3 cellular contexts compared by ENCODE assay signal in the genomic region with DNA sequence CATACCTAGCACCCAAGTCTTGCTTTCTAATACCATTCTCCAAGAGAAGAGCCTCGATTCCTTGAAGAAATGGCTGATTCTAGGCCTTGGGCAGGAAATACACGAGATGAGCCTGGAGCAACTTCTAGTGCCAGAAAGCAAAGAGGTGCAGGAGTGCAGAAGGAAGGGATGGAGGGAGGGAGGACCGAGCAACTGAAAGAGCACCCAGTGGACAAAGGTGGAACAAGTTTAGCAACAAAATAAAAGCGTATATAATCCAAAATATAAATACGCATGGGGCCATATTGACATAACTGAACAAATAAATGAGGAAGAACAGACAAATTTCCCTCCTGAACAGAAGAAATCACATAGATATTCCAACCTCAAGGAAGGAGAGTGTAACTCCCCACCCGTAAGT.
TF ChIP-seq lines count a peak whose summit lies in the region.

No MANE protein-coding gene starts in this region.

TF ChIP-seq in A549, 52 proteins besides CTCF, POLR2A, EP300 and RAD21 (continues in another document):
- TF ChIP-seq, protein P1, sequence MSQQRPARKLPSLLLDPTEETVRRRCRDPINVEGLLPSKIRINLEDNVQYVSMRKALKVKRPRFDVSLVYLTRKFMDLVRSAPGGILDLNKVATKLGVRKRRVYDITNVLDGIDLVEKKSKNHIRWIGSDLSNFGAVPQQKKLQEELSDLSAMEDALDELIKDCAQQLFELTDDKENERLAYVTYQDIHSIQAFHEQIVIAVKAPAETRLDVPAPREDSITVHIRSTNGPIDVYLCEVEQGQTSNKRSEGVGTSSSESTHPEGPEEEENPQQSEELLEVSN (IDR thresholded peaks at IDR 0.05; ENCODE audit: borderline replicate concordance, low read depth), result no peak
- no peak for TF ChIP-seq CBX2 (IDR thresholded peaks at IDR 0.05; ENCODE audit: borderline replicate concordance, low read depth)
- TF ChIP-seq FOSL2 (IDR thresholded peaks at IDR 0.05), result no peak
- TF ChIP-seq FOSL2 (CRISPR knock-in tag; IDR thresholded peaks at IDR 0.05), result no peak
- TF ChIP-seq CHD2 (IDR thresholded peaks at IDR 0.05; ENCODE audit: low read length, partially characterized antibody), result no peak
- no peak for TF ChIP-seq POLR2AphosphoS2 (conservative IDR thresholded peaks at IDR 0.05; ENCODE audit: low read length)
- TF ChIP-seq, protein P2, sequence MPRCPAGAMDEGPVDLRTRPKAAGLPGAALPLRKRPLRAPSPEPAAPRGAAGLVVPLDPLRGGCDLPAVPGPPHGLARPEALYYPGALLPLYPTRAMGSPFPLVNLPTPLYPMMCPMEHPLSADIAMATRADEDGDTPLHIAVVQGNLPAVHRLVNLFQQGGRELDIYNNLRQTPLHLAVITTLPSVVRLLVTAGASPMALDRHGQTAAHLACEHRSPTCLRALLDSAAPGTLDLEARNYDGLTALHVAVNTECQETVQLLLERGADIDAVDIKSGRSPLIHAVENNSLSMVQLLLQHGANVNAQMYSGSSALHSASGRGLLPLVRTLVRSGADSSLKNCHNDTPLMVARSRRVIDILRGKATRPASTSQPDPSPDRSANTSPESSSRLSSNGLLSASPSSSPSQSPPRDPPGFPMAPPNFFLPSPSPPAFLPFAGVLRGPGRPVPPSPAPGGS (IDR thresholded peaks at IDR 0.05), result no peak
- TF ChIP-seq, protein P3, sequence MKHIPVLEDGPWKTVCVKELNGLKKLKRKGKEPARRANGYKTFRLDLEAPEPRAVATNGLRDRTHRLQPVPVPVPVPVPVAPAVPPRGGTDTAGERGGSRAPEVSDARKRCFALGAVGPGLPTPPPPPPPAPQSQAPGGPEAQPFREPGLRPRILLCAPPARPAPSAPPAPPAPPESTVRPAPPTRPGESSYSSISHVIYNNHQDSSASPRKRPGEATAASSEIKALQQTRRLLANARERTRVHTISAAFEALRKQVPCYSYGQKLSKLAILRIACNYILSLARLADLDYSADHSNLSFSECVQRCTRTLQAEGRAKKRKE (CRISPR knock-in tag; IDR thresholded peaks at IDR 0.05; ENCODE audit: low read depth), result no peak
- TF ChIP-seq CBX8 (IDR thresholded peaks at IDR 0.05), result no peak
- TF ChIP-seq, protein P4, sequence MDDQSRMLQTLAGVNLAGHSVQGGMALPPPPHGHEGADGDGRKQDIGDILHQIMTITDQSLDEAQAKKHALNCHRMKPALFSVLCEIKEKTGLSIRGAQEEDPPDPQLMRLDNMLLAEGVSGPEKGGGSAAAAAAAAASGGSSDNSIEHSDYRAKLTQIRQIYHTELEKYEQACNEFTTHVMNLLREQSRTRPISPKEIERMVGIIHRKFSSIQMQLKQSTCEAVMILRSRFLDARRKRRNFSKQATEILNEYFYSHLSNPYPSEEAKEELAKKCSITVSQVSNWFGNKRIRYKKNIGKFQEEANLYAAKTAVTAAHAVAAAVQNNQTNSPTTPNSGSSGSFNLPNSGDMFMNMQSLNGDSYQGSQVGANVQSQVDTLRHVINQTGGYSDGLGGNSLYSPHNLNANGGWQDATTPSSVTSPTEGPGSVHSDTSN (IDR thresholded peaks at IDR 0.05), result no peak
- TF ChIP-seq NFE2L2 (conservative IDR thresholded peaks at IDR 0.05; ENCODE audit: low read length), result no peak
- no peak for TF ChIP-seq TP53 (CRISPR knock-in tag; IDR thresholded peaks at IDR 0.05)

TF ChIP-seq in HCT116, 20 proteins besides CTCF, POLR2A, EP300 and RAD21 (continued from another document):
- TF ChIP-seq, protein P5, sequence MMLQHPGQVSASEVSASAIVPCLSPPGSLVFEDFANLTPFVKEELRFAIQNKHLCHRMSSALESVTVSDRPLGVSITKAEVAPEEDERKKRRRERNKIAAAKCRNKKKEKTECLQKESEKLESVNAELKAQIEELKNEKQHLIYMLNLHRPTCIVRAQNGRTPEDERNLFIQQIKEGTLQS (IDR thresholded peaks at IDR 0.05), result no peak
- TF ChIP-seq ELF1 (IDR thresholded peaks at IDR 0.05; ENCODE audit: borderline replicate concordance, low read depth), result no peak
- TF ChIP-seq JUND (IDR thresholded peaks at IDR 0.05), result no peak
- TF ChIP-seq EGR1 (IDR thresholded peaks at IDR 0.05; ENCODE audit: low read depth), result no peak
- no peak for TF ChIP-seq SP1 (IDR thresholded peaks at IDR 0.05; ENCODE audit: low read depth)
- TF ChIP-seq FOSL1 (IDR thresholded peaks at IDR 0.05; ENCODE audit: low read depth), result no peak
- TF ChIP-seq, protein P6, sequence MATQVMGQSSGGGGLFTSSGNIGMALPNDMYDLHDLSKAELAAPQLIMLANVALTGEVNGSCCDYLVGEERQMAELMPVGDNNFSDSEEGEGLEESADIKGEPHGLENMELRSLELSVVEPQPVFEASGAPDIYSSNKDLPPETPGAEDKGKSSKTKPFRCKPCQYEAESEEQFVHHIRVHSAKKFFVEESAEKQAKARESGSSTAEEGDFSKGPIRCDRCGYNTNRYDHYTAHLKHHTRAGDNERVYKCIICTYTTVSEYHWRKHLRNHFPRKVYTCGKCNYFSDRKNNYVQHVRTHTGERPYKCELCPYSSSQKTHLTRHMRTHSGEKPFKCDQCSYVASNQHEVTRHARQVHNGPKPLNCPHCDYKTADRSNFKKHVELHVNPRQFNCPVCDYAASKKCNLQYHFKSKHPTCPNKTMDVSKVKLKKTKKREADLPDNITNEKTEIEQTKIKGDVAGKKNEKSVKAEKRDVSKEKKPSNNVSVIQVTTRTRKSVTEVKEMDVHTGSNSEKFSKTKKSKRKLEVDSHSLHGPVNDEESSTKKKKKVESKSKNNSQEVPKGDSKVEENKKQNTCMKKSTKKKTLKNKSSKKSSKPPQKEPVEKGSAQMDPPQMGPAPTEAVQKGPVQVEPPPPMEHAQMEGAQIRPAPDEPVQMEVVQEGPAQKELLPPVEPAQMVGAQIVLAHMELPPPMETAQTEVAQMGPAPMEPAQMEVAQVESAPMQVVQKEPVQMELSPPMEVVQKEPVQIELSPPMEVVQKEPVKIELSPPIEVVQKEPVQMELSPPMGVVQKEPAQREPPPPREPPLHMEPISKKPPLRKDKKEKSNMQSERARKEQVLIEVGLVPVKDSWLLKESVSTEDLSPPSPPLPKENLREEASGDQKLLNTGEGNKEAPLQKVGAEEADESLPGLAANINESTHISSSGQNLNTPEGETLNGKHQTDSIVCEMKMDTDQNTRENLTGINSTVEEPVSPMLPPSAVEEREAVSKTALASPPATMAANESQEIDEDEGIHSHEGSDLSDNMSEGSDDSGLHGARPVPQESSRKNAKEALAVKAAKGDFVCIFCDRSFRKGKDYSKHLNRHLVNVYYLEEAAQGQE (IDR thresholded peaks at IDR 0.05; ENCODE audit: low read depth), result no peak
- TF ChIP-seq POLR2AphosphoS5 (IDR thresholded peaks at IDR 0.05; ENCODE audit: low read depth, low read length), result no peak
- TF ChIP-seq CBX3 (IDR thresholded peaks at IDR 0.05; ENCODE audit: low read depth), result no peak
- TF ChIP-seq SRF (IDR thresholded peaks at IDR 0.05; ENCODE audit: low read depth), result no peak
- no peak for TF ChIP-seq EZH2phosphoT487 (IDR thresholded peaks at IDR 0.05; ENCODE audit: borderline replicate concordance)
- no peak for TF ChIP-seq EZH2 (IDR thresholded peaks at IDR 0.05)
- no peak for TF ChIP-seq ZFX (IDR thresholded peaks at IDR 0.05)
- no peak for TF ChIP-seq TCF7L2 (IDR thresholded peaks at IDR 0.05; ENCODE audit: borderline replicate concordance, extremely low read depth, insufficient read depth, insufficient read length)
- TF ChIP-seq, protein P7, sequence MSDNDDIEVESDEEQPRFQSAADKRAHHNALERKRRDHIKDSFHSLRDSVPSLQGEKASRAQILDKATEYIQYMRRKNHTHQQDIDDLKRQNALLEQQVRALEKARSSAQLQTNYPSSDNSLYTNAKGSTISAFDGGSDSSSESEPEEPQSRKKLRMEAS (IDR thresholded peaks at IDR 0.05), result no peak
- TF ChIP-seq, protein P8, sequence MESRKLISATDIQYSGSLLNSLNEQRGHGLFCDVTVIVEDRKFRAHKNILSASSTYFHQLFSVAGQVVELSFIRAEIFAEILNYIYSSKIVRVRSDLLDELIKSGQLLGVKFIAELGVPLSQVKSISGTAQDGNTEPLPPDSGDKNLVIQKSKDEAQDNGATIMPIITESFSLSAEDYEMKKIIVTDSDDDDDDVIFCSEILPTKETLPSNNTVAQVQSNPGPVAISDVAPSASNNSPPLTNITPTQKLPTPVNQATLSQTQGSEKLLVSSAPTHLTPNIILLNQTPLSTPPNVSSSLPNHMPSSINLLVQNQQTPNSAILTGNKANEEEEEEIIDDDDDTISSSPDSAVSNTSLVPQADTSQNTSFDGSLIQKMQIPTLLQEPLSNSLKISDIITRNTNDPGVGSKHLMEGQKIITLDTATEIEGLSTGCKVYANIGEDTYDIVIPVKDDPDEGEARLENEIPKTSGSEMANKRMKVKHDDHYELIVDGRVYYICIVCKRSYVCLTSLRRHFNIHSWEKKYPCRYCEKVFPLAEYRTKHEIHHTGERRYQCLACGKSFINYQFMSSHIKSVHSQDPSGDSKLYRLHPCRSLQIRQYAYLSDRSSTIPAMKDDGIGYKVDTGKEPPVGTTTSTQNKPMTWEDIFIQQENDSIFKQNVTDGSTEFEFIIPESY (IDR thresholded peaks at IDR 0.05; ENCODE audit: extremely low read depth, insufficient replicate concordance, low read length), result no peak

TF ChIP-seq in WTC11, 78 proteins besides CTCF, POLR2A, EP300 and RAD21:
- TF ChIP-seq, protein P9, sequence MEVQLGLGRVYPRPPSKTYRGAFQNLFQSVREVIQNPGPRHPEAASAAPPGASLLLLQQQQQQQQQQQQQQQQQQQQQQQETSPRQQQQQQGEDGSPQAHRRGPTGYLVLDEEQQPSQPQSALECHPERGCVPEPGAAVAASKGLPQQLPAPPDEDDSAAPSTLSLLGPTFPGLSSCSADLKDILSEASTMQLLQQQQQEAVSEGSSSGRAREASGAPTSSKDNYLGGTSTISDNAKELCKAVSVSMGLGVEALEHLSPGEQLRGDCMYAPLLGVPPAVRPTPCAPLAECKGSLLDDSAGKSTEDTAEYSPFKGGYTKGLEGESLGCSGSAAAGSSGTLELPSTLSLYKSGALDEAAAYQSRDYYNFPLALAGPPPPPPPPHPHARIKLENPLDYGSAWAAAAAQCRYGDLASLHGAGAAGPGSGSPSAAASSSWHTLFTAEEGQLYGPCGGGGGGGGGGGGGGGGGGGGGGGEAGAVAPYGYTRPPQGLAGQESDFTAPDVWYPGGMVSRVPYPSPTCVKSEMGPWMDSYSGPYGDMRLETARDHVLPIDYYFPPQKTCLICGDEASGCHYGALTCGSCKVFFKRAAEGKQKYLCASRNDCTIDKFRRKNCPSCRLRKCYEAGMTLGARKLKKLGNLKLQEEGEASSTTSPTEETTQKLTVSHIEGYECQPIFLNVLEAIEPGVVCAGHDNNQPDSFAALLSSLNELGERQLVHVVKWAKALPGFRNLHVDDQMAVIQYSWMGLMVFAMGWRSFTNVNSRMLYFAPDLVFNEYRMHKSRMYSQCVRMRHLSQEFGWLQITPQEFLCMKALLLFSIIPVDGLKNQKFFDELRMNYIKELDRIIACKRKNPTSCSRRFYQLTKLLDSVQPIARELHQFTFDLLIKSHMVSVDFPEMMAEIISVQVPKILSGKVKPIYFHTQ (CRISPR knock-in tag; IDR thresholded peaks at IDR 0.05), result no peak
TF ChIP-seq in WTC11: peak in this region for 0.
